ENCODE assay signal across 9 cellular contexts in the genomic region with DNA sequence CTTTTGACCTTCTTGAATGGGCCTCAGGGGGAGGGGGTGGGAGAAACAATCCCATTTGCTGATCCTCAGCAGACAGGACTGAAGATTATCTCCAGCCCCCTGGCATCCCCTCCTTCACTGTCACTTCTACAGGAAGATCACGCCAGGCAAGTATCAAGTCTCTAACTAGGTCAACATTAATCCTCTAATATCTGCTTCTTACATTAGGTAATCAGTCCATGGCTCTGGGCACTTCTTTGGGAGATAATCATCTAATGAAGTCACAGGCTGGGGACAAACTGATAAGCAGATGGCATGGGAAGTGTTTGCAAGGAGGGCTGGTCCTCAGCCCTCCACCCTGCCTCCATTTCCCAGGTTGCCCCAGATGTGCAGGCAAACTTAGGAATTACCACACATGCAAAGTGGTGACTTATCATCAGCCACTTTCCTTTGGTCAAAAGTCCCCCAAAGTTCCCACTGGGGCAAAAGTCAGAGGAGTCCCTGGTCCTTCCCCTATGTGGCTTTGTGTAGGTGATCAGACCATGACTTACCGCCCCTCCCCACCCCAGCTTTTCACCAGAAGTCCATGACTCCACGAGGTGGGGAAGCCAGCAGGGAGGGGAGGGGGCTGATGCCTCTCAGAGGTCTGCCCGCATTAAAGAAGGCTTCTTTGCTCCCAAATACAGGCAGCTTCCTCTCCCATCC. TPM values are rescaled to one million over a fixed set of nuclear protein-coding genes. Genes with fewer than 3 reads are reported as not detected.
DNase-seq lines count a peak whose midpoint lies in the region; ATAC-seq, FAIRE-seq and TF ChIP-seq lines count a peak whose summit lies in the region.
"Had no signal": no experiment of that assay in that cellular context is flagged by ENCODE, and none has a peak within 500 bp of the region (broad histone marks: within the 10 kb centered on the region; RNA-seq: fewer than 3 reads in every experiment).

No MANE protein-coding gene starts in this region.

- FAIRE-seq in RCC 7860 (lab: Jason Lieb, UNC) = no peak

- H3K4me3 ChIP-seq in CD8-positive, alpha-beta memory T cell (ENCODE audit: low read length) = peak overlapping the region; percentile 42
- no peak overlapping the region for H3K4me3 ChIP-seq in PC-9

- H3K4me1 ChIP-seq in CD8-positive, alpha-beta memory T cell (ENCODE audit: insufficient read depth, low read length) = peaks cover 97% of the 10 kb centered on the region
- no peaks in the 10 kb centered on the region for H3K4me1 ChIP-seq in PC-9 (replicated peaks; ENCODE audit: insufficient read depth)

- in situ Hi-C loops in ACHN (cut with HindIII; ENCODE audit: low pct_ligation_motif_present, low pct_unique_long_range_greater_than_20kb, low sequenced_read_pairs) = no loop called here

- peaks cover 40 to 93% (median 51%) of the 10 kb centered on the region in 3 donors for H3K36me3 Mint-ChIP-seq in CD8-positive, alpha-beta memory T cell
- peaks cover 53 to 78% of the 10 kb centered on the region in 2 donors for H3K36me3 Mint-ChIP-seq in activated T-cell treated with anti-CD3 and anti-CD28 coated beads, Interleukin-2, amount 50 U/mL, for 72 hours (ENCODE audit: insufficient read depth in 2 of 2)
- H3K36me3 Mint-ChIP-seq in neural crest cell (ENCODE audit: low read depth) = peaks cover 2% of the 10 kb centered on the region

- no peaks in the 10 kb centered on the region for H3K27me3 Mint-ChIP-seq in CD8-positive, alpha-beta memory T cell
- H3K27me3 Mint-ChIP-seq in activated T-cell treated with anti-CD3 and anti-CD28 coated beads, Interleukin-2, amount 50 U/mL, for 72 hours (ENCODE audit: low read depth) = no peaks in the 10 kb centered on the region
- H3K27me3 Mint-ChIP-seq in neural crest cell (ENCODE audit: low read depth) = no peaks in the 10 kb centered on the region

- peak overlapping the region; percentile 29 for H3K27ac ChIP-seq in CD8-positive, alpha-beta memory T cell (ENCODE audit: low read depth, low read length)
- H3K27ac ChIP-seq in PC-9 = no peak overlapping the region

- BruUV-seq in PC-9 (replicated peaks; lab: Mats Ljungman, UMichigan) = no TSS peak

- H3K9me3 Mint-ChIP-seq in CD8-positive, alpha-beta memory T cell = no peaks in the 10 kb centered on the region
- H3K9me3 Mint-ChIP-seq in activated T-cell treated with anti-CD3 and anti-CD28 coated beads, Interleukin-2, amount 50 U/mL, for 72 hours = no peaks in the 10 kb centered on the region
- H3K9me3 Mint-ChIP-seq in neural crest cell = no peaks in the 10 kb centered on the region

- peaks cover 92 to 97% (median 94%) of the 10 kb centered on the region in 3 donors for H3K4me1 Mint-ChIP-seq in CD8-positive, alpha-beta memory T cell
- peaks cover 93% of the 10 kb centered on the region for H3K4me1 Mint-ChIP-seq in activated T-cell treated with anti-CD3 and anti-CD28 coated beads, Interleukin-2, amount 50 U/mL, for 72 hours (ENCODE audit: low read depth)
- H3K4me1 Mint-ChIP-seq in neural crest cell = peaks cover 51% of the 10 kb centered on the region

- H4K20me1 ChIP-seq in PC-9 (ENCODE audit: insufficient read depth) = no peaks in the 10 kb centered on the region

- intact Hi-C loops in PC-9 (cut with micrococcal nuclease; ENCODE audit: unreplicated experiment) = no loop called here

- DNase-seq in CD8-positive, alpha-beta memory T cell = no peak
- DNase-seq in activated T-cell treated with anti-CD3 and anti-CD28 coated beads, Interleukin-2, amount 50 U/mL, for 72 hours = peak in 1 of 2 donors; percentile 51
- DNase-seq in neural crest cell (ENCODE audit: low read depth, low spot score) = no peak
- DNase-seq in ACHN = no peak
- DNase-seq in RCC 7860 (ENCODE audit: low spot score) = no peak
- no peak for DNase-seq in PC-9
- DNase-seq in A172 (ENCODE audit: low spot score) = no peak
- DNase-seq: NCI-H1436 treated with DMSO at 0.1 percent for 48 hours had no signal

- TF ChIP-seq CTCF in neural crest cell (conservative IDR thresholded peaks at IDR 0.05) (no peak), PC-9 (conservative IDR thresholded peaks at IDR 0.05) (no peak)

- H3K36me3 ChIP-seq in CD8-positive, alpha-beta memory T cell (ENCODE audit: insufficient read depth, low read length) = peaks cover 25% of the 10 kb centered on the region
- H3K36me3 ChIP-seq in PC-9 (ENCODE audit: low read depth) = no peaks in the 10 kb centered on the region

- H3K27me3 ChIP-seq in CD8-positive, alpha-beta memory T cell (ENCODE audit: insufficient read depth, low read length, poor library complexity, severe bottlenecking) = no peaks in the 10 kb centered on the region
- no peaks in the 10 kb centered on the region for H3K27me3 ChIP-seq in PC-9 (ENCODE audit: insufficient read depth, low read depth)

- POLR2A ChIA-PET in CD8-positive, alpha-beta memory T cell (lab: Charles Lee) = interaction anchor here (0.6 to 9.3 kb wide), 13 partner anchors 9 to 127 kb away, joined by 4 to 92 read pairs (median 6); partner anchors contain the start of gene FBXW2
- POLR2A ChIA-PET in PC-9 (lab: Charles Lee; ENCODE audit: unreplicated experiment) = interaction anchor here (0.5 kb wide), 1 partner anchor 37 kb away, joined by 24 read pairs; no protein-coding TSS in a partner anchor

- no peaks in the 10 kb centered on the region for H3F3A ChIP-seq in PC-9 (ENCODE audit: insufficient read depth, low read depth)

- peak; percentile 28 for ATAC-seq in GM21423 (IDR thresholded peaks at IDR 0.05; ENCODE audit: unreplicated experiment)
- peak; percentile 18 to 26 for ATAC-seq in activated T-cell treated with anti-CD3 and anti-CD28 coated beads, Interleukin-2, amount 50 U/mL, for 72 hours (replicated peaks in 1 of 2)

- H3K4me3 Mint-ChIP-seq in CD8-positive, alpha-beta memory T cell = peak overlapping the region; percentile 91 to 99 (median 96)
- H3K4me3 Mint-ChIP-seq in activated T-cell treated with anti-CD3 and anti-CD28 coated beads, Interleukin-2, amount 50 U/mL, for 72 hours = peak overlapping the region; percentile 85 to 90
- H3K4me3 Mint-ChIP-seq in neural crest cell = peak overlapping the region; percentile 58

- H3K27ac Mint-ChIP-seq in CD8-positive, alpha-beta memory T cell = peak overlapping the region; percentile 95 to 100 (median 99)
- H3K27ac Mint-ChIP-seq in activated T-cell treated with anti-CD3 and anti-CD28 coated beads, Interleukin-2, amount 50 U/mL, for 72 hours = peak overlapping the region; percentile 92
- H3K27ac Mint-ChIP-seq in neural crest cell (ENCODE audit: unreplicated experiment) = no peak overlapping the region

- H2AFZ ChIP-seq in PC-9 = no peak overlapping the region

- no peaks in the 10 kb centered on the region for H3K9me3 ChIP-seq in CD8-positive, alpha-beta memory T cell (ENCODE audit: low read length)
- no peaks in the 10 kb centered on the region for H3K9me3 ChIP-seq in PC-9 (ENCODE audit: insufficient read depth, low read depth)

- CTCF ChIA-PET in CD8-positive, alpha-beta memory T cell (lab: Charles Lee) = interaction anchor here (1.0 to 20.8 kb wide), 8 partner anchors 9 to 48 kb away, joined by 3 to 363 read pairs (median 6); partner anchors contain the start of gene PHF19
- CTCF ChIA-PET in PC-9 (lab: Charles Lee) = interaction anchor here (0.6 kb wide), 1 partner anchor 431 kb away, joined by 7 read pairs; no protein-coding TSS in a partner anchor

- H3K79me2 ChIP-seq in PC-9 (ENCODE audit: low read depth) = no peaks in the 10 kb centered on the region

- H3K9me2 ChIP-seq in PC-9 (ENCODE audit: insufficient read depth) = no peaks in the 10 kb centered on the region

- no peak overlapping the region for H3K4me2 ChIP-seq in PC-9

RNA-seq across cellular contexts. Expression of gene TRAF1, which starts 6.0 kb away (rescaled TPM):
- total RNA-seq in CD8-positive, alpha-beta memory T cell = 100 to 1,000 TPM; 316 to 322 TPM
- 12.1 TPM for polyA plus RNA-seq in CD8-positive, alpha-beta memory T cell
- total RNA-seq in activated T-cell treated with anti-CD3 and anti-CD28 coated beads, Interleukin-2, amount 50 U/mL, for 72 hours = 100 to 1,000 TPM in 1 of 2 donors, 10 to 100 TPM in 1; 91.6 to 101 TPM
- 3.5 and 3.8 TPM in 2 replicates for total RNA-seq in neural crest cell
- 2.7 and 2.9 TPM in 2 replicates for total RNA-seq in PC-9 (2021)
- 0.91 and 0.95 TPM in 2 replicates for total RNA-seq in A172 (2014; rRNA removed; shearing (Covaris generic))

RNA-seq across cellular contexts. Expression of gene PHF19, which starts 43.6 kb away (rescaled TPM):
- total RNA-seq in CD8-positive, alpha-beta memory T cell = 100 to 1,000 TPM; 206 to 214 TPM
- polyA plus RNA-seq in CD8-positive, alpha-beta memory T cell = 8.3 TPM
- total RNA-seq in activated T-cell treated with anti-CD3 and anti-CD28 coated beads, Interleukin-2, amount 50 U/mL, for 72 hours = 100 to 1,000 TPM; 166 to 222 TPM
- 100.0 and 110 TPM in 2 replicates for total RNA-seq in neural crest cell
- 66.4 and 72.9 TPM in 2 replicates for total RNA-seq in PC-9 (2021)
- total RNA-seq in A172 (2014; rRNA removed; shearing (Covaris generic)) = 47.0 and 47.8 TPM in 2 replicates

Comparison
In these comparisons a context has a peak if more than half of its experiments do, and no peak if none do; other contexts are left out.
1. RNA of gene TRAF1, which starts 6.0 kb away (total RNA-seq): 316 to 322 TPM in CD8-positive, alpha-beta memory T cell and 91.6 to 101 TPM in activated T-cell treated with anti-CD3 and anti-CD28 coated beads, Interleukin-2, amount 50 U/mL, for 72 hours; 3.5 to 3.8 TPM in neural crest cell, 2.7 to 2.9 TPM in PC-9 and 0.91 to 0.95 TPM in A172; every median in the first group is over 10 times any median in the second.
2. Peak in every context shown above with its lines, with median percentiles within 50 percentile points of each other: H3K4me3 Mint-ChIP-seq.